ENCODE assay signal across 26 cellular contexts in the genomic region with DNA sequence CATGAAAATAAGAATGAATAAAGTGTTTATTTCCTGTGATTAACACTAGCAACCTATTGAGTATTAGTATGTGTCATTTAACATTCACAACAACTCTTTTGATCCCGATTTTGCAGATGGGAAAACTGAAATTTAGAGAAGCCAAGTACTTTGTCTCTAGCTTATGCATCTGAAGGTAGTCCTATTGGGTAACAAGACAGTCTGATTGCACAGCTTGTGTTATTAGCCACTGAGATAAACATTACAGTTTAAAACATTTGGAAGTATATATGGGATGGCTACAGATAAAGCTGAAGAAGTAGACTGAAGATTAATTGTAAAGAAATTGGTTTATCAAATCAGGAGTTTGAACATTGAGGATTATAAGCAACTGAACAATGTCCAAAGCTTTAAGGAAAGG.
"Had no signal": no experiment of that assay in that cellular context is flagged by ENCODE, and none has a peak within 500 bp of the region (broad histone marks: within the 10 kb centered on the region; RNA-seq: fewer than 3 reads in every experiment).

No MANE protein-coding gene starts in this region.

- H3K9me3 Mint-ChIP-seq: activated CD4-positive, alpha-beta memory T cell treated with anti-CD3 and anti-CD28 coated beads for 36 hours; activated CD4-positive, alpha-beta T cell treated with anti-CD3 and anti-CD28 coated beads, Interleukin-2, amount 10 ng/mL, durations not matched to agents 24 days and 14 days; activated T-helper 1 cell treated with anti-CD3 and anti-CD28 coated beads, Interleukin-12 subunit alpha, Interleukin-12 subunit beta, Interleukin-2, Interleukin-4 antibody, amounts not matched to agents 30 ng/mL and 10 ng/mL and 1 ng/mL, durations not matched to agents 14 hours and 24 hours and 36 hours; dendritic cell treated with granulocyte-macrophage colony-stimulating factor and Interleukin-4, amounts not matched to agents 40 ng/mL and 50 ng/mL, for 4 days; memory B cell; stimulated activated effector memory CD8-positive, alpha-beta T cell treated with anti-CD3 and anti-CD28 coated beads, Interleukin-12 subunit alpha, Interleukin-12 subunit beta, amount 100 ng/mL, for 72 hours had no signal

- H3K9me3 ChIP-seq: adrenal gland, right lobe of liver, transverse colon had no signal

- H3K27ac Mint-ChIP-seq: activated CD4-positive, alpha-beta memory T cell treated with anti-CD3 and anti-CD28 coated beads for 36 hours; activated CD4-positive, alpha-beta T cell treated with anti-CD3 and anti-CD28 coated beads, Interleukin-2, amount 10 ng/mL, durations not matched to agents 24 days and 14 days; activated naive CD4-positive, alpha-beta T cell treated with anti-CD3 and anti-CD28 coated beads for 36 hours; activated naive CD8-positive, alpha-beta T cell treated with anti-CD3 and anti-CD28 coated beads for 36 hours; activated T-helper 1 cell treated with anti-CD3 and anti-CD28 coated beads, Interleukin-12 subunit alpha, Interleukin-12 subunit beta, Interleukin-2, Interleukin-4 antibody, amounts not matched to agents 30 ng/mL and 10 ng/mL and 1 ng/mL, durations not matched to agents 14 hours and 24 hours and 36 hours; dendritic cell treated with granulocyte-macrophage colony-stimulating factor and Interleukin-4, amounts not matched to agents 40 ng/mL and 50 ng/mL, for 4 days; immature natural killer cell; memory B cell; naive thymus-derived CD8-positive, alpha-beta T cell; progenitor cell of endocrine pancreas; stimulated activated effector memory CD8-positive, alpha-beta T cell treated with anti-CD3 and anti-CD28 coated beads, Interleukin-12 subunit alpha, Interleukin-12 subunit beta, amount 100 ng/mL, for 72 hours; T-helper 17 cell had no signal

- H3K4me3 ChIP-seq: adrenal gland, heart left ventricle, right lobe of liver, stomach, transverse colon had no signal

- H3K4me3 Mint-ChIP-seq: activated CD4-positive, alpha-beta memory T cell treated with anti-CD3 and anti-CD28 coated beads for 36 hours; activated CD4-positive, alpha-beta T cell treated with anti-CD3 and anti-CD28 coated beads, Interleukin-2, amount 10 ng/mL, durations not matched to agents 24 days and 14 days; activated naive CD4-positive, alpha-beta T cell treated with anti-CD3 and anti-CD28 coated beads for 36 hours; activated naive CD8-positive, alpha-beta T cell treated with anti-CD3 and anti-CD28 coated beads for 36 hours; activated T-helper 1 cell treated with anti-CD3 and anti-CD28 coated beads, Interleukin-12 subunit alpha, Interleukin-12 subunit beta, Interleukin-2, Interleukin-4 antibody, amounts not matched to agents 30 ng/mL and 10 ng/mL and 1 ng/mL, durations not matched to agents 14 hours and 24 hours and 36 hours; dendritic cell treated with granulocyte-macrophage colony-stimulating factor and Interleukin-4, amounts not matched to agents 40 ng/mL and 50 ng/mL, for 4 days; immature natural killer cell; memory B cell; naive thymus-derived CD8-positive, alpha-beta T cell; stimulated activated effector memory CD8-positive, alpha-beta T cell treated with anti-CD3 and anti-CD28 coated beads, Interleukin-12 subunit alpha, Interleukin-12 subunit beta, amount 100 ng/mL, for 72 hours; T-helper 17 cell had no signal

- H3K4me1 Mint-ChIP-seq: activated CD4-positive, alpha-beta T cell treated with anti-CD3 and anti-CD28 coated beads, Interleukin-2, amount 10 ng/mL, durations not matched to agents 24 days and 14 days; activated naive CD8-positive, alpha-beta T cell treated with anti-CD3 and anti-CD28 coated beads for 36 hours; immature natural killer cell; memory B cell; naive thymus-derived CD8-positive, alpha-beta T cell; stimulated activated effector memory CD8-positive, alpha-beta T cell treated with anti-CD3 and anti-CD28 coated beads, Interleukin-12 subunit alpha, Interleukin-12 subunit beta, amount 100 ng/mL, for 72 hours; T-helper 17 cell had no signal

- DNase-seq: activated CD4-positive, alpha-beta memory T cell treated with anti-CD3 and anti-CD28 coated beads for 36 hours; activated CD4-positive, alpha-beta T cell treated with anti-CD3 and anti-CD28 coated beads, Interleukin-2, amount 10 ng/mL, durations not matched to agents 24 days and 14 days; activated CD4-positive, CD25-positive, alpha-beta regulatory T cell treated with anti-CD3 and anti-CD28 coated beads, Interleukin-2, amount 50 U/mL, for 72 hours; activated CD8-positive, alpha-beta memory T cell treated with anti-CD3 and anti-CD28 coated beads, Interleukin-2, amount 50 U/mL, for 4 hours; activated effector memory CD4-positive, alpha-beta T cell treated with anti-CD3 and anti-CD28 coated beads, Interleukin-2, amount 50 U/mL, for 16 hours; activated naive CD4-positive, alpha-beta T cell treated with anti-CD3 and anti-CD28 coated beads for 36 hours; activated naive CD8-positive, alpha-beta T cell treated with anti-CD3 and anti-CD28 coated beads for 36 hours; activated T-cell treated with anti-CD3 and anti-CD28 coated beads, Interleukin-2, amount 50 U/mL, for 1 hour; adrenal gland; caudate nucleus; heart left ventricle; hypothalamus; immature natural killer cell; naive thymus-derived CD8-positive, alpha-beta T cell; right lobe of liver; stimulated activated CD4-positive, alpha-beta T cell treated with anti-CD3 and anti-CD28 coated beads, Interleukin-12 subunit alpha, Interleukin-12 subunit beta, amount 100 ng/mL, for 4 hours; stimulated activated CD4-positive, alpha-beta T cell treated with anti-CD3 and anti-CD28 coated beads, Interleukin-4, amount 100 ng/mL, for 1 hour; stomach; T-helper 17 cell; T1000; transverse colon had no signal

- H3K36me3 Mint-ChIP-seq: activated CD4-positive, alpha-beta memory T cell treated with anti-CD3 and anti-CD28 coated beads for 36 hours; activated naive CD8-positive, alpha-beta T cell treated with anti-CD3 and anti-CD28 coated beads for 36 hours; immature natural killer cell; stimulated activated effector memory CD8-positive, alpha-beta T cell treated with anti-CD3 and anti-CD28 coated beads, Interleukin-12 subunit alpha, Interleukin-12 subunit beta, amount 100 ng/mL, for 72 hours had no signal

- H3K36me3 ChIP-seq: adrenal gland, heart left ventricle, right lobe of liver, stomach, transverse colon had no signal

- ATAC-seq: heart left ventricle; naive thymus-derived CD8-positive, alpha-beta T cell; right lobe of liver; stimulated activated effector memory CD8-positive, alpha-beta T cell treated with anti-CD3 and anti-CD28 coated beads, Interleukin-12 subunit alpha, Interleukin-12 subunit beta, amount 100 ng/mL, for 72 hours; T-helper 17 cell had no signal

- H3K27me3 ChIP-seq: adrenal gland, heart left ventricle, right lobe of liver, stomach, transverse colon had no signal

- H3K27ac ChIP-seq: adrenal gland, right lobe of liver, stomach, transverse colon had no signal

- H3K27me3 Mint-ChIP-seq: activated CD4-positive, alpha-beta memory T cell treated with anti-CD3 and anti-CD28 coated beads for 36 hours; activated CD4-positive, alpha-beta T cell treated with anti-CD3 and anti-CD28 coated beads, Interleukin-2, amount 10 ng/mL, durations not matched to agents 24 days and 14 days; dendritic cell treated with granulocyte-macrophage colony-stimulating factor and Interleukin-4, amounts not matched to agents 40 ng/mL and 50 ng/mL, for 4 days; progenitor cell of endocrine pancreas; T-helper 17 cell had no signal
